ENCODE assay signal across 1 cellular context in genomic region chr16:30569746-30570325, GRCh38.
TF ChIP-seq lines count a peak whose summit lies in the region.

No MANE protein-coding gene starts in this region.

TF ChIP-seq in GM12878, 131 proteins besides CTCF, POLR2A, EP300 and RAD21:
- no peak for TF ChIP-seq RBBP5 (conservative IDR thresholded peaks at IDR 0.05)
- TF ChIP-seq FOXK2 (IDR thresholded peaks at IDR 0.05), result no peak
- TF ChIP-seq ETV6 (conservative IDR thresholded peaks at IDR 0.05 in 1 of 2, IDR thresholded peaks at IDR 0.05 in 1 of 2; ENCODE audit: borderline replicate concordance in 1 of 2, low read depth in 1 of 2), result no peak
- no peak for TF ChIP-seq NR2C1 (IDR thresholded peaks at IDR 0.05)
